Comparison of ENCODE assay signal across 10 cellular contexts in the genomic region with DNA sequence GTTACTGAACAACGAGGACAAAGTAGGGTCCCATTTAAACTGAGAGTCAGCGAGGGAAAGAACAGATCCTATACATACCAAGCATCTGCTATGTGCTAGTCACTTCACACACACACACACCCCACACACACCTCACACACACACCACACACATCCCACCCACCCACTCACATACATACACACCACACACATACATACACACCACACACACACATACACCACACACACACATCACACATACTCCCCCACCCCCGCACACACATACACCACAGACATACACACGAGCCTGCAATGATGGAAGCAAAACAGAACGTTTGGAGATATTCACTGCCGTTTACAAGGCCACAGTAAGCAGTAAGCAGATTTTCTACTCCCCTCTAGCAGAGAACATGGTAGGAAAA. TPM values are rescaled to one million over a fixed set of nuclear protein-coding genes. Genes with fewer than 3 reads are reported as not detected.
A peak's percentile ranks its signal among the peaks of the same experiment; 100 is the strongest.
DNase-seq lines count a peak whose midpoint lies in the region; ATAC-seq lines count a peak whose summit lies in the region.
"Had no signal": no experiment of that assay in that cellular context is flagged by ENCODE, and none has a peak within 500 bp of the region (broad histone marks: within the 10 kb centered on the region; RNA-seq: fewer than 3 reads in every experiment).

No MANE protein-coding gene starts in this region.

- intact Hi-C loops in activated naive CD4-positive, alpha-beta T cell treated with anti-CD3 and anti-CD28 coated beads for 36 hours (cut with micrococcal nuclease) = loop anchor here (5.0 kb wide), 1 partner anchor 284 kb away; no protein-coding TSS in a partner anchor

- CTCF ChIA-PET in activated naive CD4-positive, alpha-beta T cell treated with anti-CD3 and anti-CD28 coated beads for 36 hours (lab: Charles Lee) = interaction anchor here (0.8 kb wide), 1 partner anchor 13 kb away, joined by 3 read pairs; no protein-coding TSS in a partner anchor

- peaks cover under 1% of the 10 kb centered on the region for H3K9me3 Mint-ChIP-seq in activated naive CD4-positive, alpha-beta T cell treated with anti-CD3 and anti-CD28 coated beads for 36 hours
- no peaks in the 10 kb centered on the region for H3K9me3 Mint-ChIP-seq in activated naive CD8-positive, alpha-beta T cell treated with anti-CD3 and anti-CD28 coated beads, Interleukin-2, amount 50 U/mL, for 24 hours

- DNase-seq in activated naive CD4-positive, alpha-beta T cell treated with anti-CD3 and anti-CD28 coated beads for 36 hours = no peak
- no peak for DNase-seq in activated naive CD4-positive, alpha-beta T cell treated with anti-CD3 and anti-CD28 coated beads, Interleukin-2, amount 50 U/mL, for 16 hours
- no peak for DNase-seq in activated naive CD8-positive, alpha-beta T cell treated with anti-CD3 and anti-CD28 coated beads, Interleukin-2, amount 50 U/mL, for 24 hours
- DNase-seq: activated CD4-positive, alpha-beta T cell treated with anti-CD3 and anti-CD28 coated beads for 1 hour; CD4-positive, CD25-positive, alpha-beta regulatory T cell had no signal

- H3K27me3 ChIP-seq in layer of hippocampus (ENCODE audit: control insufficient read depth, insufficient read depth, low read length) = no peaks in the 10 kb centered on the region
- no peaks in the 10 kb centered on the region for H3K27me3 ChIP-seq in subcutaneous abdominal adipose tissue (ENCODE audit: control insufficient read depth in 5 of 5, insufficient read depth in 4 of 5, low read length in 5 of 5)

- peak overlapping the region; percentile 65 for H3K4me3 Mint-ChIP-seq in activated naive CD4-positive, alpha-beta T cell treated with anti-CD3 and anti-CD28 coated beads for 36 hours
- H3K4me3 Mint-ChIP-seq in activated naive CD8-positive, alpha-beta T cell treated with anti-CD3 and anti-CD28 coated beads, Interleukin-2, amount 50 U/mL, for 24 hours = peak overlapping the region; percentile 32

- H3K36me3 Mint-ChIP-seq in activated naive CD4-positive, alpha-beta T cell treated with anti-CD3 and anti-CD28 coated beads for 36 hours (ENCODE audit: low read depth) = no peaks in the 10 kb centered on the region
- no peaks in the 10 kb centered on the region for H3K36me3 Mint-ChIP-seq in activated naive CD8-positive, alpha-beta T cell treated with anti-CD3 and anti-CD28 coated beads, Interleukin-2, amount 50 U/mL, for 24 hours (ENCODE audit: low read depth)
- H3K36me3 Mint-ChIP-seq: CD4-positive, CD25-positive, alpha-beta regulatory T cell had no signal

- peaks cover 0 to 32% (median 23%) of the 10 kb centered on the region in 5 donors for H3K4me1 ChIP-seq in subcutaneous abdominal adipose tissue (ENCODE audit: control insufficient read depth in 5 of 5, insufficient read depth in 5 of 5, low read length in 5 of 5)

- no peaks in the 10 kb centered on the region for H3K36me3 ChIP-seq in subcutaneous abdominal adipose tissue (ENCODE audit: control insufficient read depth in 5 of 5, insufficient read depth in 5 of 5, low read length in 5 of 5)

- peaks cover 4% of the 10 kb centered on the region for H3K27me3 Mint-ChIP-seq in activated naive CD4-positive, alpha-beta T cell treated with anti-CD3 and anti-CD28 coated beads for 36 hours (ENCODE audit: low read depth)
- peaks cover 46% of the 10 kb centered on the region for H3K27me3 Mint-ChIP-seq in activated naive CD8-positive, alpha-beta T cell treated with anti-CD3 and anti-CD28 coated beads, Interleukin-2, amount 50 U/mL, for 24 hours

- H3K9me3 ChIP-seq in subcutaneous abdominal adipose tissue (ENCODE audit: control insufficient read depth in 5 of 5, low read length in 5 of 5) = peaks cover 0 to 3% (median 2%) of the 10 kb centered on the region in 5 donors

- no peak for ATAC-seq in activated naive CD8-positive, alpha-beta T cell treated with anti-CD3 and anti-CD28 coated beads, Interleukin-2, amount 50 U/mL, for 24 hours
- ATAC-seq in HG03521 (IDR thresholded peaks at IDR 0.05; ENCODE audit: unreplicated experiment) (no peak), GM18868 (IDR thresholded peaks at IDR 0.05; ENCODE audit: unreplicated experiment) (no peak), HG02973 (IDR thresholded peaks at IDR 0.05; ENCODE audit: unreplicated experiment) (no peak)

- H3K4me1 Mint-ChIP-seq in activated naive CD4-positive, alpha-beta T cell treated with anti-CD3 and anti-CD28 coated beads for 36 hours (ENCODE audit: low read depth) = peaks cover 20% of the 10 kb centered on the region
- H3K4me1 Mint-ChIP-seq in activated naive CD8-positive, alpha-beta T cell treated with anti-CD3 and anti-CD28 coated beads, Interleukin-2, amount 50 U/mL, for 24 hours = peaks cover 12% of the 10 kb centered on the region

- H3K27ac Mint-ChIP-seq in activated naive CD4-positive, alpha-beta T cell treated with anti-CD3 and anti-CD28 coated beads for 36 hours = no peak overlapping the region
- no peak overlapping the region for H3K27ac Mint-ChIP-seq in activated naive CD8-positive, alpha-beta T cell treated with anti-CD3 and anti-CD28 coated beads, Interleukin-2, amount 50 U/mL, for 24 hours
- H3K27ac Mint-ChIP-seq: CD4-positive, CD25-positive, alpha-beta regulatory T cell had no signal

- H3K9ac ChIP-seq in subcutaneous abdominal adipose tissue (ENCODE audit: low read length in 5 of 5) = no peak overlapping the region

- H3K4me3 ChIP-seq in subcutaneous abdominal adipose tissue (ENCODE audit: low read depth in 1 of 5, low read length in 5 of 5) = peak overlapping the region in 3 of 5 donors; percentile 28 to 57 (median 50)

- H3K27ac ChIP-seq in layer of hippocampus (ENCODE audit: low read depth, low read length) (peak overlapping the region; percentile 85), subcutaneous abdominal adipose tissue (ENCODE audit: low read depth, low read length) (no peak overlapping the region)

RNA-seq across cellular contexts. Expression of a gene that starts 0.6 kb away (rescaled TPM):
- 10 to 100 TPM; 24.3 to 30.4 TPM for total RNA-seq in activated naive CD4-positive, alpha-beta T cell treated with anti-CD3 and anti-CD28 coated beads for 36 hours
